In the genomic region with DNA sequence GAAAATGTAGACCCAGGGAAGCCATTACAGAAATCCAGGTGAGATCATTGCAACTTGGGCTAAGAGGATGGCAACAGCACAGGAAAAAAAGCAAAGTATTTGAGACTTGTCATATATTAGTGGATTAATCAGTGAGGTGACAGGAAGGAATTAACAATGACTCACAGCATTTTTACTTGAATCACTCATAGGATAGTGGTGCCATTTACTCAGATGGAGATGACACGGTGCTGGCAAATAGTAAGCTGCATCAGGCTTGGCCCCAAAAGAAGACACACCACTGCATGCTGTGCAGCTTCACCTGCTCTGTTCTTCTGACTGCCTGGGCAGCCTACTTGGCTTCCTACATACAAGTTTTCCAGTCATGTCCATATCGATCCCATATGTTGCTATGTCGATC, we compare ENCODE assay signal across 11 cellular contexts.
DNase-seq lines count a peak whose midpoint lies in the region; ATAC-seq and TF ChIP-seq lines count a peak whose summit lies in the region.
"Had no signal": no experiment of that assay in that cellular context is flagged by ENCODE, and none has a peak within 500 bp of the region (broad histone marks: within the 10 kb centered on the region; RNA-seq: fewer than 3 reads in every experiment).

No MANE protein-coding gene starts in this region.

- CTCF ChIA-PET in HEK293 (lab: Yijun Ruan, JAX): interaction anchor here (0.6 kb wide), 1 partner anchor 150 kb away, joined by 3 read pairs; no protein-coding TSS in a partner anchor
- CTCF ChIA-PET in WTC11 (lab: Charles Lee): interaction anchor here (1.8 kb wide), 1 partner anchor 56 kb away, joined by 3 read pairs; no protein-coding TSS in a partner anchor

- peaks cover 19% of the 10 kb centered on the region for H3K79me2 ChIP-seq in GM23338 (replicated peaks; ENCODE audit: insufficient read depth)

- H3K9me3 ChIP-seq in HEK293 (ENCODE audit: control insufficient read depth, insufficient read depth, low read depth, low read length): no peaks in the 10 kb centered on the region
- H3K9me3 ChIP-seq in lung (ENCODE audit: control insufficient read depth in 2 of 2, insufficient read depth in 1 of 2, low read length in 1 of 2): no peaks in the 10 kb centered on the region

- H3K9me2 ChIP-seq in GM23338 (ENCODE audit: insufficient read depth): no peaks in the 10 kb centered on the region

- H3K27ac ChIP-seq in C4-2B (peak overlapping the region; percentile 44; the same call in 1 of the 2 replicates), HEK293 (ENCODE audit: extremely low read depth, low read depth, low read length) (no peak overlapping the region), lung (ENCODE audit: low read depth in 1 of 2, low read length in 1 of 2) (peak overlapping the region; percentile 3 to 6), GM23338 (ENCODE audit: low read depth) (no peak overlapping the region)

- no peaks in the 10 kb centered on the region for H3K27me3 Mint-ChIP-seq in WTC11 (ENCODE audit: low read depth)
- H3K27me3 Mint-ChIP-seq in GM23338 (ENCODE audit: insufficient read depth, low read depth, poor library complexity): no peaks in the 10 kb centered on the region
- H3K27me3 Mint-ChIP-seq: central memory CD8-positive, alpha-beta T cell; memory B cell had no signal

- WGBS in lung, 2 donors: 72 to 76% methylated on average over 3 of the region's 3 CpGs

- no peaks in the 10 kb centered on the region for H3F3A ChIP-seq in GM23338 (replicated peaks; ENCODE audit: low read depth)

- no peaks in the 10 kb centered on the region for H3K36me3 Mint-ChIP-seq in WTC11
- H3K36me3 Mint-ChIP-seq in GM23338 (ENCODE audit: low read depth): no peaks in the 10 kb centered on the region

- H3K36me3 ChIP-seq in HEK293 (ENCODE audit: control insufficient read depth in 2 of 2, insufficient read depth in 1 of 2, low read length in 2 of 2) (no peaks in the 10 kb centered on the region), lung (ENCODE audit: control insufficient read depth in 2 of 2, insufficient read depth in 2 of 2, low read length in 2 of 2) (no peaks in the 10 kb centered on the region), GM23338 (ENCODE audit: insufficient read depth) (no peaks in the 10 kb centered on the region)

- H3K27ac Mint-ChIP-seq in WTC11 (peak overlapping the region; percentile 47; the same call in 1 of the 2 replicates), GM23338 (no peak overlapping the region)
- H3K27ac Mint-ChIP-seq: memory B cell had no signal

- ATAC-seq in WTC11: no peak
- no peak for ATAC-seq in lung (ENCODE audit: insufficient read depth, low FRiP score)
- no peak for ATAC-seq in GM23338
- no peak for ATAC-seq in GM21390 (IDR thresholded peaks at IDR 0.05; ENCODE audit: unreplicated experiment)

- POLR2A ChIA-PET in HEK293 (lab: Yijun Ruan, JAX): interaction anchor here (0.6 kb wide), 1 partner anchor 289 kb away, joined by 3 read pairs; no protein-coding TSS in a partner anchor
- POLR2A ChIA-PET in WTC11 (lab: Charles Lee): no interaction called here

- H3K4me1 Mint-ChIP-seq in WTC11: peaks cover 3% of the 10 kb centered on the region
- H3K4me1 Mint-ChIP-seq in GM23338: peaks cover 2% of the 10 kb centered on the region; the same call in 2 of the 3 replicates

- H4K20me1 ChIP-seq in GM23338 (replicated peaks; ENCODE audit: insufficient read depth): no peaks in the 10 kb centered on the region

- TF ChIP-seq CTCF in C4-2B (conservative IDR thresholded peaks at IDR 0.05) (no peak), HEK293 (tag by site-specific recombination; IDR thresholded peaks at IDR 0.05) (no peak), WTC11 (IDR thresholded peaks at IDR 0.05) (no peak), lung (IDR thresholded peaks at IDR 0.05; ENCODE audit: control extremely low read depth, extremely low read depth) (no peak), GM23338 (conservative IDR thresholded peaks at IDR 0.05; ENCODE audit: low read depth in 2 of 2) (no peak)

- H3K4me3 ChIP-seq in HEK293 (ENCODE audit: low read depth, low read length) (no peak overlapping the region), lung (no peak overlapping the region), GM23338 (no peak overlapping the region)

- H3K27me3 ChIP-seq in lung (ENCODE audit: control insufficient read depth, insufficient read depth) (no peaks in the 10 kb centered on the region), GM23338 (ENCODE audit: insufficient read depth) (no peaks in the 10 kb centered on the region)

- DNase-seq in WTC11 (ENCODE audit: low spot score) (no peak), lung (ENCODE audit: low spot score) (no peak), GM23338 (ENCODE audit: low spot score) (no peak), NCI-H187 treated with DMSO at 0.1 percent for 48 hours (lab: John Stamatoyannopoulos, UW) (no peak), COR-L47 (lab: John Stamatoyannopoulos, UW) (no peak)
- DNase-seq: SHP77 had no signal

- H3K9me3 Mint-ChIP-seq in WTC11: no peaks in the 10 kb centered on the region
- H3K9me3 Mint-ChIP-seq in GM23338: no peaks in the 10 kb centered on the region; the same call in 1 of the 3 replicates
- H3K9me3 Mint-ChIP-seq: central memory CD8-positive, alpha-beta T cell; memory B cell had no signal

- H3K4me1 ChIP-seq in HEK293 (ENCODE audit: control insufficient read depth, insufficient read depth, low read length) (no peaks in the 10 kb centered on the region), lung (ENCODE audit: control insufficient read depth in 2 of 2, insufficient read depth in 2 of 2, low read length in 2 of 2) (peaks cover 3 to 9% of the 10 kb centered on the region in 2 donors), GM23338 (ENCODE audit: insufficient read depth) (no peaks in the 10 kb centered on the region)

- H3K4me3 Mint-ChIP-seq in WTC11 (no peak overlapping the region), GM23338 (no peak overlapping the region)
- H3K4me3 Mint-ChIP-seq: central memory CD8-positive, alpha-beta T cell; memory B cell had no signal

- no peak overlapping the region for H3K4me2 ChIP-seq in GM23338

- no peak overlapping the region for H2AFZ ChIP-seq in GM23338

TF ChIP-seq in HEK293, 187 proteins besides CTCF, POLR2A, EP300 and RAD21:
- TF ChIP-seq, protein P1, sequence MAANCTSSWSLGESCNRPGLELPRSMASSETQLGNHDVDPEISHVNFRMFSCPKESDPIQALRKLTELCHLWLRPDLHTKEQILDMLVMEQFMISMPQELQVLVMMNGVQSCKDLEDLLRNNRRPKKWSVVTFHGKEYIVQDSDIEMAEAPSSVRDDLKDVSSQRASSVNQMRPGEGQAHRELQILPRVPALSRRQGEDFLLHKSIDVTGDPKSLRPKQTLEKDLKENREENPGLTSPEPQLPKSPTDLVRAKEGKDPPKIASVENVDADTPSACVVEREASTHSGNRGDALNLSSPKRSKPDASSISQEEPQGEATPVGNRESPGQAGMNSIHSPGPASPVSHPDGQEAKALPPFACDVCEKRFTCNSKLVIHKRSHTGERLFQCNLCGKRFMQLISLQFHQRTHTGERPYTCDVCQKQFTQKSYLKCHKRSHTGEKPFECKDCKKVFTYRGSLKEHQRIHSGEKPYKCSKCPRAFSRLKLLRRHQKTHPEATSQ (tag by site-specific recombination; IDR thresholded peaks at IDR 0.05): no peak
- TF ChIP-seq PRDM1 (tag by site-specific recombination; IDR thresholded peaks at IDR 0.05) (peak; percentile 51), ZNF521 (tag by site-specific recombination; IDR thresholded peaks at IDR 0.05) (no peak), ZNF510 (tag by site-specific recombination; IDR thresholded peaks at IDR 0.05; ENCODE audit: insufficient replicate concordance) (no peak), ZNF184 (tag by site-specific recombination; IDR thresholded peaks at IDR 0.05) (no peak), ZNF19 (tag by site-specific recombination; IDR thresholded peaks at IDR 0.05; ENCODE audit: low read depth) (no peak)
TF ChIP-seq in HEK293: peak in this region for 1.

TF ChIP-seq in WTC11, 78 proteins besides CTCF, POLR2A, EP300 and RAD21 (continues in another document):
- TF ChIP-seq IRF2 (CRISPR knock-in tag; IDR thresholded peaks at IDR 0.05; ENCODE audit: borderline replicate concordance, low read depth) (no peak), ZNF423 (CRISPR knock-in tag; IDR thresholded peaks at IDR 0.05) (no peak), EMX1 (CRISPR knock-in tag; IDR thresholded peaks at IDR 0.05) (no peak)
- TF ChIP-seq, protein P2, sequence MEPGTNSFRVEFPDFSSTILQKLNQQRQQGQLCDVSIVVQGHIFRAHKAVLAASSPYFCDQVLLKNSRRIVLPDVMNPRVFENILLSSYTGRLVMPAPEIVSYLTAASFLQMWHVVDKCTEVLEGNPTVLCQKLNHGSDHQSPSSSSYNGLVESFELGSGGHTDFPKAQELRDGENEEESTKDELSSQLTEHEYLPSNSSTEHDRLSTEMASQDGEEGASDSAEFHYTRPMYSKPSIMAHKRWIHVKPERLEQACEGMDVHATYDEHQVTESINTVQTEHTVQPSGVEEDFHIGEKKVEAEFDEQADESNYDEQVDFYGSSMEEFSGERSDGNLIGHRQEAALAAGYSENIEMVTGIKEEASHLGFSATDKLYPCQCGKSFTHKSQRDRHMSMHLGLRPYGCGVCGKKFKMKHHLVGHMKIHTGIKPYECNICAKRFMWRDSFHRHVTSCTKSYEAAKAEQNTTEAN (CRISPR knock-in tag; IDR thresholded peaks at IDR 0.05): no peak

TF ChIP-seq in GM23338, 12 proteins besides CTCF, POLR2A, EP300 and RAD21 (continues in another document):
- TF ChIP-seq, protein P3, sequence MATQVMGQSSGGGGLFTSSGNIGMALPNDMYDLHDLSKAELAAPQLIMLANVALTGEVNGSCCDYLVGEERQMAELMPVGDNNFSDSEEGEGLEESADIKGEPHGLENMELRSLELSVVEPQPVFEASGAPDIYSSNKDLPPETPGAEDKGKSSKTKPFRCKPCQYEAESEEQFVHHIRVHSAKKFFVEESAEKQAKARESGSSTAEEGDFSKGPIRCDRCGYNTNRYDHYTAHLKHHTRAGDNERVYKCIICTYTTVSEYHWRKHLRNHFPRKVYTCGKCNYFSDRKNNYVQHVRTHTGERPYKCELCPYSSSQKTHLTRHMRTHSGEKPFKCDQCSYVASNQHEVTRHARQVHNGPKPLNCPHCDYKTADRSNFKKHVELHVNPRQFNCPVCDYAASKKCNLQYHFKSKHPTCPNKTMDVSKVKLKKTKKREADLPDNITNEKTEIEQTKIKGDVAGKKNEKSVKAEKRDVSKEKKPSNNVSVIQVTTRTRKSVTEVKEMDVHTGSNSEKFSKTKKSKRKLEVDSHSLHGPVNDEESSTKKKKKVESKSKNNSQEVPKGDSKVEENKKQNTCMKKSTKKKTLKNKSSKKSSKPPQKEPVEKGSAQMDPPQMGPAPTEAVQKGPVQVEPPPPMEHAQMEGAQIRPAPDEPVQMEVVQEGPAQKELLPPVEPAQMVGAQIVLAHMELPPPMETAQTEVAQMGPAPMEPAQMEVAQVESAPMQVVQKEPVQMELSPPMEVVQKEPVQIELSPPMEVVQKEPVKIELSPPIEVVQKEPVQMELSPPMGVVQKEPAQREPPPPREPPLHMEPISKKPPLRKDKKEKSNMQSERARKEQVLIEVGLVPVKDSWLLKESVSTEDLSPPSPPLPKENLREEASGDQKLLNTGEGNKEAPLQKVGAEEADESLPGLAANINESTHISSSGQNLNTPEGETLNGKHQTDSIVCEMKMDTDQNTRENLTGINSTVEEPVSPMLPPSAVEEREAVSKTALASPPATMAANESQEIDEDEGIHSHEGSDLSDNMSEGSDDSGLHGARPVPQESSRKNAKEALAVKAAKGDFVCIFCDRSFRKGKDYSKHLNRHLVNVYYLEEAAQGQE (IDR thresholded peaks at IDR 0.05; ENCODE audit: unreplicated experiment): no peak
- no peak for TF ChIP-seq EZH2 (IDR thresholded peaks at IDR 0.05; ENCODE audit: low read depth, unreplicated experiment)

Comparison
In these comparisons a context has a peak if more than half of its experiments do, and no peak if none do; other contexts are left out.
1. H3K27ac ChIP-seq: peak in C4-2B (single experiment) and lung (2 of 2); none in HEK293 (single experiment) and GM23338 (single experiment).